Comparison of ENCODE assay signal across 8 cellular contexts in genomic region chr21:44939532-44940115, GRCh38. TPM values are rescaled to one million over a fixed set of nuclear protein-coding genes. Genes with fewer than 3 reads are reported as not detected.
A peak's percentile ranks its signal among the peaks of the same experiment; 100 is the strongest.
DNase-seq lines count a peak whose midpoint lies in the region; ATAC-seq and TF ChIP-seq lines count a peak whose summit lies in the region.

SLX9 (plus strand) TSS chr21:44940029; CDS start chr21:44940058, 29 bp downstream.

- no peaks in the 10 kb centered on the region for H3K9me3 ChIP-seq in vagina

- TF ChIP-seq CTCF in HFF-Myc (IDR thresholded peaks at IDR 0.05; ENCODE audit: low read depth, low read length, missing control alignments) (no peak), vagina (IDR thresholded peaks at IDR 0.05) (no peak)

- peak; percentile 90 for ATAC-seq in left ventricle myocardium superior

- DNase-seq in GF-D8 (lab: John Stamatoyannopoulos, UW), result peak; percentile 63
- DNase-seq in HFF-Myc (ENCODE audit: extremely low read depth, low read depth), result peak; percentile 24
- DNase-seq in NCI-H1105 (lab: John Stamatoyannopoulos, UW), result peak; percentile 76
- DNase-seq in T-helper 2 cell, result peak; percentile 52 to 90 (median 68)
- DNase-seq in amniotic stem cell (lab: John Stamatoyannopoulos, UW), result peak; percentile 34
- peak; percentile 89 for DNase-seq in left ventricle myocardium superior
- DNase-seq in putamen (ENCODE audit: low spot score), result peak; percentile 77
- no peak for DNase-seq in vagina (ENCODE audit: extremely low spot score in 2 of 2)

- peak within 1 kb of the TSS; percentile 76 for H3K27ac ChIP-seq in vagina

- no peaks in the 10 kb centered on the region for H3K36me3 ChIP-seq in vagina

- H3K4me3 ChIP-seq in HFF-Myc (replicated peaks; ENCODE audit: low read depth, low read length) (peak within 1 kb of the TSS; percentile 97), vagina (peak within 1 kb of the TSS; percentile 97 to 98)

- no peak for TF ChIP-seq POLR2A in vagina (IDR thresholded peaks at IDR 0.05)

- intact Hi-C loops in left ventricle myocardium superior (cut with micrococcal nuclease), result no loop called here
- intact Hi-C loops in vagina (cut with DNase I), result loop anchor here (10.0 kb wide), 3 partner anchors 135 to 325 kb away; partner anchors contain the start of genes ADARB1 and UBE2G2

- H3K4me1 ChIP-seq in vagina, result peaks cover 34% of the 10 kb centered on the region

- H3K27me3 ChIP-seq in vagina, result no peaks in the 10 kb centered on the region

RNA-seq across cellular contexts. Expression of gene SLX9, which starts in this region (rescaled TPM):
- total RNA-seq in left ventricle myocardium superior, result 69.9 TPM
- total RNA-seq in vagina, result 8.3 TPM

Comparison
In these comparisons a context has a peak if more than half of its experiments do, and no peak if none do; other contexts are left out.
1. DNase-seq: peak in GF-D8 (single experiment), HFF-Myc (single experiment), NCI-H1105 (single experiment), T-helper 2 cell (5 of 5), amniotic stem cell (single experiment), left ventricle myocardium superior (single experiment) and putamen (single experiment); none in vagina (0 of 2).